ENCODE assay signal across 16 cellular contexts in the genomic region with DNA sequence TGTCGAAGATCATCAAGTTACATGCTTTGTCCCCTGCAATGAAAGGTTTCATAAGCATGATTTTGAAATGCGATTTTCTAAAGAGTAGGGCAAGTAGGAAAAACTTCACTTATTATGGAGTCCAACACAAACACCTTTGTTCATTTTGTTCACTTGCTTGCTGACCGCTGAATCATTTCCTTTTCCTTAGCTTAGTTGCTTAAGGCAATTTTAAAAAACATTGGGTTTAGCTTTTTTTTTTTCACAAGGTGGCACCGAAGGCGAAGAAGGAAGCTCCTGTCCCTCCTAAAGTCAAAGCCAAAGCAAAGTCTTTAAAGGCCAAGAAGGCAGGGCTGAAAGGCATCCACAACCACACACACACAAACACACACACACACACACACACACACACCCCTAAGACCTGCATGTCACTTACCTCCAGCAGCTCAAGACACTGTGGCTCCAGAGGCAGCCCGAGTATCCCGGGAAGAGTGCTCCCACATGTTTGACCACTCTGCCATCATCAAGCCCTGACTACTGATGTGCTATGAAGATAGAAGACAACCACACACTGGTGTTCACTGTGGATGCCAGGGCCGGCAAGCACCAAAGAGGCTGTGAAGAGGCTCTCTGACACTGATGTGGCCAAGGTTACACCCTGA. TPM values are rescaled to one million over a fixed set of nuclear protein-coding genes. Genes with fewer than 3 reads are reported as not detected.
DNase-seq lines count a peak whose midpoint lies in the region; ATAC-seq and TF ChIP-seq lines count a peak whose summit lies in the region.
"Had no signal": no experiment of that assay in that cellular context is flagged by ENCODE, and none has a peak within 500 bp of the region (broad histone marks: within the 10 kb centered on the region; RNA-seq: fewer than 3 reads in every experiment).

No MANE protein-coding gene starts in this region.

- no peaks in the 10 kb centered on the region for H3K9me3 Mint-ChIP-seq in activated CD4-positive, alpha-beta T cell treated with anti-CD3 and anti-CD28 coated beads for 36 hours (ENCODE audit: low read depth)
- H3K9me3 Mint-ChIP-seq: IgD-negative memory B cell, immature natural killer cell had no signal

- H3K4me1 Mint-ChIP-seq in activated CD4-positive, alpha-beta T cell treated with anti-CD3 and anti-CD28 coated beads for 36 hours, result peaks cover 24% of the 10 kb centered on the region

- intact Hi-C loops in activated CD4-positive, alpha-beta T cell treated with anti-CD3 and anti-CD28 coated beads for 36 hours (cut with DNase I, micrococcal nuclease), result loop anchor here in 1 of 2 experiments (10.0 kb wide), 1 partner anchor 784 kb away; no protein-coding TSS in a partner anchor

- no peak for DNase-seq in activated CD4-positive, alpha-beta T cell treated with anti-CD3 and anti-CD28 coated beads for 36 hours
- no peak for DNase-seq in activated CD4-positive, alpha-beta T cell treated with anti-CD3 and anti-CD28 coated beads for 48 hours
- peak; percentile 93 for DNase-seq in SK-MEL-5 (ENCODE audit: low read depth, low spot score)
- DNase-seq in fibroblast of pulmonary artery (ENCODE audit: low read depth), result peak; percentile 85
- peak; percentile 10 for DNase-seq in stimulated activated CD8-positive, alpha-beta memory T cell treated with anti-CD3 and anti-CD28 coated beads, Interleukin-4, amount 100 ng/mL, for 48 hours
- DNase-seq in NCI-H524 treated with DMSO at 0.1 percent for 48 hours (lab: John Stamatoyannopoulos, UW), result no peak
- no peak for DNase-seq in HEK293T (ENCODE audit: extremely low spot score)
- DNase-seq: activated CD4-positive, alpha-beta T cell treated with anti-CD3 and anti-CD28 coated beads for 1 hour; central memory CD4-positive, alpha-beta T cell; DMS53; H7; immature natural killer cell; NCI-H1436 treated with DMSO at 0.1 percent for 48 hours; NCI-H748 treated with DMSO at 0.1 percent for 48 hours had no signal

- no peak overlapping the region for H3K4me3 Mint-ChIP-seq in activated CD4-positive, alpha-beta T cell treated with anti-CD3 and anti-CD28 coated beads for 36 hours
- H3K4me3 Mint-ChIP-seq: IgD-negative memory B cell had no signal

- POLR2A ChIA-PET in activated CD4-positive, alpha-beta T cell treated with anti-CD3 and anti-CD28 coated beads for 36 hours (lab: Charles Lee), result no interaction called here
- POLR2A ChIA-PET in HEK293T (lab: Yijun Ruan, JAX), result no interaction called here

- no peaks in the 10 kb centered on the region for H3K27me3 Mint-ChIP-seq in activated CD4-positive, alpha-beta T cell treated with anti-CD3 and anti-CD28 coated beads for 36 hours

- H3K36me3 Mint-ChIP-seq in activated CD4-positive, alpha-beta T cell treated with anti-CD3 and anti-CD28 coated beads for 36 hours (ENCODE audit: low read depth), result peaks cover 4% of the 10 kb centered on the region
- H3K36me3 Mint-ChIP-seq: immature natural killer cell had no signal

- H3K4me3 ChIP-seq in fibroblast of pulmonary artery (replicated peaks; ENCODE audit: low read depth, low read length), result peak overlapping the region; percentile 17

- CTCF ChIA-PET in activated CD4-positive, alpha-beta T cell treated with anti-CD3 and anti-CD28 coated beads for 36 hours (lab: Charles Lee), result interaction anchor here (0.6 to 1.8 kb wide), 6 partner anchors 10 to 343 kb away, joined by 3 to 12 read pairs (median 4); no protein-coding TSS in a partner anchor
- CTCF ChIA-PET in HEK293T (lab: Yijun Ruan, JAX), result interaction anchor here (0.8 kb wide), 1 partner anchor 10 kb away, joined by 3 read pairs; no protein-coding TSS in a partner anchor

- ATAC-seq in activated CD4-positive, alpha-beta T cell treated with anti-CD3 and anti-CD28 coated beads for 36 hours, result no peak
- no peak for ATAC-seq in GM18870 (IDR thresholded peaks at IDR 0.05; ENCODE audit: unreplicated experiment)

- in situ Hi-C loops in SK-MEL-5 (cut with HindIII; ENCODE audit: low pct_unique_long_range_greater_than_20kb, low sequenced_read_pairs), result no loop called here

- H3K27ac Mint-ChIP-seq in activated CD4-positive, alpha-beta T cell treated with anti-CD3 and anti-CD28 coated beads for 36 hours, result peak overlapping the region; percentile 25

- TF ChIP-seq CTCF in fibroblast of pulmonary artery (IDR thresholded peaks at IDR 0.05; ENCODE audit: low read length, missing control alignments), result no peak

TF ChIP-seq in HEK293T, 16 proteins besides CTCF, POLR2A, EP300 and RAD21:
- TF ChIP-seq FOXA1 (IDR thresholded peaks at IDR 0.05), result no peak
- TF ChIP-seq L3MBTL2 (conservative IDR thresholded peaks at IDR 0.05), result no peak
- TF ChIP-seq ARNT (IDR thresholded peaks at IDR 0.05), result no peak
TF ChIP-seq in HEK293T: peak in this region for 0.

RNA-seq across cellular contexts. Expression of a gene that starts 11.4 kb away (rescaled TPM):
- total RNA-seq in activated CD4-positive, alpha-beta T cell treated with anti-CD3 and anti-CD28 coated beads for 36 hours, result 1 to 10 TPM; 2.2 to 2.5 TPM
- 13.6 and 14.9 TPM in 2 replicates for total RNA-seq in SK-MEL-5 (2014; rRNA removed; shearing (Covaris generic))
- polyA plus RNA-seq in SK-MEL-5 (2015; cell fraction: cytosol; rRNA removed), result 30.9 and 34.9 TPM in 2 replicates
- polyA plus RNA-seq in SK-MEL-5 (2015; cell fraction: nucleus; rRNA removed), result 22.4 and 23.2 TPM in 2 replicates

RNA-seq across cellular contexts. Expression of a gene that starts 18.2 kb away (rescaled TPM):
- total RNA-seq in activated CD4-positive, alpha-beta T cell treated with anti-CD3 and anti-CD28 coated beads for 36 hours, result 10 to 100 TPM; 41.8 to 45.0 TPM
- 13.2 and 17.2 TPM in 2 replicates for total RNA-seq in SK-MEL-5 (2014; rRNA removed; shearing (Covaris generic))
- 33.0 and 34.2 TPM in 2 replicates for polyA plus RNA-seq in SK-MEL-5 (2015; cell fraction: cytosol; rRNA removed)
- 25.0 and 28.9 TPM in 2 replicates for polyA plus RNA-seq in SK-MEL-5 (2015; cell fraction: nucleus; rRNA removed)

Comparison
In these comparisons a context has a peak if more than half of its experiments do, and no peak if none do; other contexts are left out.
1. DNase-seq: peak in SK-MEL-5 (single experiment), fibroblast of pulmonary artery (single experiment) and stimulated activated CD8-positive, alpha-beta memory T cell treated with anti-CD3 and anti-CD28 coated beads, Interleukin-4, amount 100 ng/mL, for 48 hours (single experiment); none in activated CD4-positive, alpha-beta T cell treated with anti-CD3 and anti-CD28 coated beads for 36 hours (single experiment), activated CD4-positive, alpha-beta T cell treated with anti-CD3 and anti-CD28 coated beads for 48 hours (single experiment), NCI-H524 treated with DMSO at 0.1 percent for 48 hours (single experiment) and HEK293T (single experiment).